ENCODE assay signal across 18 cellular contexts in the genomic region with DNA sequence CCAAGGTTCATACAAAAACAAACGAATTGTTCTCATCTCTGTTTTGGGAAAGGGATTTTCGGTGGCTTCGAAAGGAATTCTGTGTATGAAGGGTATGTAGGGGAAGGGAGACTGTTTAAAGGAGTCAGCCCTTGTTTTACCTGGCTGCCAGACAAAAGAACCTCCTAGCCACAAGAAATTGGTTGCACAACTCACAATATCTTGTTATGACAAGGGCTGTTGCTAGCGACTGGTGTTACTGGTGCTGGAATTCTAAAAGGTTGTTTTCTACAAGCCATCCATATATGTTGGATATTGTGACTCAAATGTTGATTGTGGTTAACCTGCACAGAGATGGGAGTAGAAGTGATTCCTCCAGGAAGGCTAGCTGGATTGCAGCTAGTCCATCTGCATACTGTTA. TPM values are rescaled to one million over a fixed set of nuclear protein-coding genes. Genes with fewer than 3 reads are reported as not detected.
DNase-seq lines count a peak whose midpoint lies in the region; ATAC-seq, FAIRE-seq and TF ChIP-seq lines count a peak whose summit lies in the region.
"Had no signal": no experiment of that assay in that cellular context is flagged by ENCODE, and none has a peak within 500 bp of the region (broad histone marks: within the 10 kb centered on the region; RNA-seq: fewer than 3 reads in every experiment).

No MANE protein-coding gene starts in this region.

- peaks cover 25% of the 10 kb centered on the region for H3K4me1 Mint-ChIP-seq in osteocyte (ENCODE audit: unreplicated experiment)
- H3K4me1 Mint-ChIP-seq: activated naive CD4-positive, alpha-beta T cell treated with anti-CD3 and anti-CD28 coated beads, Interleukin-2, amount 50 U/mL, for 24 hours had no signal

- intact Hi-C loops in body of pancreas (cut with DNase I) = no loop called here

- H3K36me3 ChIP-seq in body of pancreas (replicated peaks in 1 of 2; ENCODE audit: insufficient read depth in 1 of 2, low read depth in 2 of 2) (no peaks in the 10 kb centered on the region), BE2C (no peaks in the 10 kb centered on the region)
- H3K36me3 ChIP-seq: tibial nerve had no signal

- FAIRE-seq in RCC 7860 (lab: Jason Lieb, UNC) = no peak
- FAIRE-seq: colon had no signal

- TF ChIP-seq CTCF in AG10803 (conservative IDR thresholded peaks at IDR 0.05; ENCODE audit: low read length) (no peak), fibroblast of mammary gland (conservative IDR thresholded peaks at IDR 0.05; ENCODE audit: control insufficient read depth, insufficient read depth, low read depth, low read length) (no peak), osteocyte (IDR thresholded peaks at IDR 0.05) (no peak), body of pancreas (IDR thresholded peaks at IDR 0.05) (no peak), BE2C (IDR thresholded peaks at IDR 0.05; ENCODE audit: low read depth, low read length) (no peak)

- DNase-seq in AG10803 (ENCODE audit: low read depth) = peak; percentile 97
- peak; percentile 48 for DNase-seq in RCC 7860 (ENCODE audit: low spot score)
- peak; percentile 42 for DNase-seq in fibroblast of mammary gland (ENCODE audit: low read depth)
- no peak for DNase-seq in osteocyte (ENCODE audit: extremely low spot score, unreplicated experiment)
- DNase-seq in NCI-H2171 treated with DMSO at 0.1 percent for 48 hours (lab: John Stamatoyannopoulos, UW) = no peak
- no peak for DNase-seq in body of pancreas
- no peak for DNase-seq in BE2C
- DNase-seq: GF-D8, NCI-H1105, NCI-H446 treated with DMSO at 0.1 percent for 48 hours, OCI-M1 had no signal

- no peaks in the 10 kb centered on the region for H3K27me3 Mint-ChIP-seq in osteocyte (ENCODE audit: unreplicated experiment)
- H3K27me3 Mint-ChIP-seq: activated naive CD4-positive, alpha-beta T cell treated with anti-CD3 and anti-CD28 coated beads, Interleukin-2, amount 50 U/mL, for 24 hours had no signal

- no peaks in the 10 kb centered on the region for H3K9me3 ChIP-seq in body of pancreas
- H3K9me3 ChIP-seq in BE2C = no peaks in the 10 kb centered on the region
- H3K9me3 ChIP-seq: tibial nerve had no signal

- H3K9me3 Mint-ChIP-seq in osteocyte (ENCODE audit: unreplicated experiment) = no peaks in the 10 kb centered on the region
- H3K9me3 Mint-ChIP-seq: activated naive CD4-positive, alpha-beta T cell treated with anti-CD3 and anti-CD28 coated beads, Interleukin-2, amount 50 U/mL, for 24 hours; mesothelial cell of epicardium had no signal

- no peak overlapping the region for H3K4me3 Mint-ChIP-seq in osteocyte (ENCODE audit: unreplicated experiment)
- H3K4me3 Mint-ChIP-seq: activated naive CD4-positive, alpha-beta T cell treated with anti-CD3 and anti-CD28 coated beads, Interleukin-2, amount 50 U/mL, for 24 hours; CD14-positive monocyte; mesothelial cell of epicardium had no signal

- H3K4me3 ChIP-seq in AG10803 (ENCODE audit: low read length) (no peak overlapping the region), fibroblast of mammary gland (ENCODE audit: control insufficient read depth, low read depth, low read length) (no peak overlapping the region), body of pancreas (no peak overlapping the region), BE2C (ENCODE audit: low read depth, low read length) (no peak overlapping the region)
- H3K4me3 ChIP-seq: tibial nerve had no signal

- no peak for ATAC-seq in body of pancreas
- ATAC-seq in GM21390 (IDR thresholded peaks at IDR 0.05; ENCODE audit: unreplicated experiment) = no peak

- H3K27me3 ChIP-seq in body of pancreas (no peaks in the 10 kb centered on the region), BE2C (no peaks in the 10 kb centered on the region)
- H3K27me3 ChIP-seq: tibial nerve had no signal

- no peaks in the 10 kb centered on the region for H3K36me3 Mint-ChIP-seq in osteocyte (ENCODE audit: unreplicated experiment)
- H3K36me3 Mint-ChIP-seq: activated naive CD4-positive, alpha-beta T cell treated with anti-CD3 and anti-CD28 coated beads, Interleukin-2, amount 50 U/mL, for 24 hours; CD14-positive monocyte; mesothelial cell of epicardium had no signal

- no peak for TF ChIP-seq POLR2A in body of pancreas (IDR thresholded peaks at IDR 0.05)

- 82 to 83% methylated on average over 4 of the region's 4 CpGs for WGBS in body of pancreas, 2 donors

- peak overlapping the region; percentile 65 for H3K27ac Mint-ChIP-seq in osteocyte (ENCODE audit: unreplicated experiment)
- H3K27ac Mint-ChIP-seq: activated naive CD4-positive, alpha-beta T cell treated with anti-CD3 and anti-CD28 coated beads, Interleukin-2, amount 50 U/mL, for 24 hours; CD14-positive monocyte; mesothelial cell of epicardium had no signal

- no peaks in the 10 kb centered on the region for H3K4me1 ChIP-seq in body of pancreas
- no peaks in the 10 kb centered on the region for H3K4me1 ChIP-seq in BE2C
- H3K4me1 ChIP-seq: tibial nerve had no signal

- no peak overlapping the region for H3K27ac ChIP-seq in body of pancreas
- H3K27ac ChIP-seq: parathyroid adenoma had no signal

RNA-seq across cellular contexts. Expression of a gene that starts 34.6 kb away (rescaled TPM):
- total RNA-seq in osteocyte (417 and 421 TPM in 2 replicates), body of pancreas (10 to 100 TPM; 64.1 to 82.1 TPM)
- polyA plus RNA-seq in BE2C (2012; ENCODE audit: insufficient read depth, insufficient read length, low read depth) = 77.6 TPM

Comparison
In these comparisons a context has a peak if more than half of its experiments do, and no peak if none do; other contexts are left out.
1. DNase-seq: peak in AG10803 (single experiment), RCC 7860 (single experiment) and fibroblast of mammary gland (single experiment); none in osteocyte (single experiment), NCI-H2171 treated with DMSO at 0.1 percent for 48 hours (single experiment), body of pancreas (0 of 4) and BE2C (single experiment).